Comparison of ENCODE assay signal across 8 cellular contexts in the genomic region with DNA sequence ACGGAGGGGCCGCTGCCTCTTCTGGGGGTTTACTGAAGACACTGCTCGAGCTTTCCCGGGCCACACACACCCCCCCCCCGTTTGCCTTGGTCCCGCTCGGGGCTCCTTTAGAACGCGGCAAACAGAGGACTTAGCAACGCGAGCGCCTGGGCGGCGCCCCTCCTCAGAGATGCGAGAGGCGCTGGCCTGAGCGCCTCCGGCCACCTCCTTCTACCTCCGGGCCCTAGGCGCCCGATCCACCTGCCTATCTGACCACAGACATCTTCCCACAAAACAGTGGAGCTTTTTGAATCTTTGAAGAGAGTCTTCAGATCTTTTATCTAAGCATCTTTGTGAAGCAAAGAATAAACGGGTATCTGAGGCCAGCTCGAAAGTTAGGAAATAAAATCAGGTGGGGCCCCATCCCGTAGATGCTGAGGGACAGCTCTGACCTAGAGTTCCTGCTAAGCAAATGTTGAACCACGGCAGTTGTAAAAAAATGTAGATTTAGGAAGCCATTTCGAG. TPM values are rescaled to one million over a fixed set of nuclear protein-coding genes. Genes with fewer than 3 reads are reported as not detected.
A peak's percentile ranks its signal among the peaks of the same experiment; 100 is the strongest.
DNase-seq lines count a peak whose midpoint lies in the region; FAIRE-seq and TF ChIP-seq lines count a peak whose summit lies in the region.

No MANE protein-coding gene starts in this region.

- H3K4me3 ChIP-seq in KMS-11 (IDR thresholded peaks at IDR 0.05; ENCODE audit: insufficient read depth, low read depth, low read length) = peak overlapping the region; percentile 42
- H3K4me3 ChIP-seq in breast epithelium = peak overlapping the region; percentile 54 to 86 (median 64)
- peak overlapping the region; percentile 78 for H3K4me3 ChIP-seq in iPS-18c (ENCODE audit: insufficient read depth, low read depth, low read length)
- peak overlapping the region; percentile 83 to 94 (median 90) for H3K4me3 ChIP-seq in sigmoid colon

- no peaks in the 10 kb centered on the region for H3K27me3 ChIP-seq in KMS-11 (ENCODE audit: insufficient read depth, low read depth)
- H3K27me3 ChIP-seq in breast epithelium = no peaks in the 10 kb centered on the region
- H3K27me3 ChIP-seq in sigmoid colon = no peaks in the 10 kb centered on the region

- no peaks in the 10 kb centered on the region for H3K79me2 ChIP-seq in KMS-11 (ENCODE audit: insufficient read depth, low read depth)

- TF ChIP-seq POLR2A in H54 (IDR thresholded peaks at IDR 0.05; ENCODE audit: low read depth, low read length) = no peak
- no peak for TF ChIP-seq POLR2A in breast epithelium (IDR thresholded peaks at IDR 0.05)
- TF ChIP-seq POLR2A in sigmoid colon (IDR thresholded peaks at IDR 0.05) = peak in 1 of 2 donors; percentile 8

- 1% methylated on average over 26 of the region's 26 CpGs for WGBS in sigmoid colon, 2 donors

- peak; percentile 17 for DNase-seq in activated T-cell treated with anti-CD3 and anti-CD28 coated beads for 1 hour (ENCODE audit: low read depth)
- DNase-seq in activated T-cell treated with anti-CD3 and anti-CD28 coated beads, Interleukin-2, amount 50 U/mL, for 48 hours = no peak
- peak; percentile 64 for DNase-seq in H54 (ENCODE audit: insufficient read length, low spot score)
- peak; percentile 70 for DNase-seq in RKO (ENCODE audit: low spot score)
- peak in 1 of 2 donors; percentile 58 for DNase-seq in breast epithelium (ENCODE audit: low spot score in 2 of 2)
- peak; percentile 81 for DNase-seq in sigmoid colon

- no peak for TF ChIP-seq EP300 in sigmoid colon (IDR thresholded peaks at IDR 0.05)

- FAIRE-seq in H54 (lab: Jason Lieb, UNC) = no peak

- TF ChIP-seq CTCF in KMS-11 (conservative IDR thresholded peaks at IDR 0.05; ENCODE audit: low read depth, low read length) = no peak
- TF ChIP-seq CTCF in breast epithelium (IDR thresholded peaks at IDR 0.05) = no peak
- no peak for TF ChIP-seq CTCF in sigmoid colon (IDR thresholded peaks at IDR 0.05)

- H4K20me1 ChIP-seq in KMS-11 (ENCODE audit: insufficient read depth) = no peaks in the 10 kb centered on the region

- peak overlapping the region; percentile 50 for H3K27ac ChIP-seq in KMS-11
- H3K27ac ChIP-seq in breast epithelium = peak overlapping the region; percentile 67 to 69
- peak overlapping the region; percentile 83 to 90 (median 88) for H3K27ac ChIP-seq in sigmoid colon

- H3K4me1 ChIP-seq in KMS-11 (ENCODE audit: low read depth, poor library complexity, severe bottlenecking) (peaks cover 16% of the 10 kb centered on the region), breast epithelium (no peaks in the 10 kb centered on the region), sigmoid colon (peaks cover 0 to 18% (median 8%) of the 10 kb centered on the region in 4 donors)

- no peaks in the 10 kb centered on the region for H3K36me3 ChIP-seq in KMS-11 (ENCODE audit: insufficient read depth)
- no peaks in the 10 kb centered on the region for H3K36me3 ChIP-seq in breast epithelium
- no peaks in the 10 kb centered on the region for H3K36me3 ChIP-seq in sigmoid colon

- no peaks in the 10 kb centered on the region for H3K9me3 ChIP-seq in breast epithelium
- no peaks in the 10 kb centered on the region for H3K9me3 ChIP-seq in iPS-18c (ENCODE audit: control insufficient read depth, insufficient read depth, low read length)
- no peaks in the 10 kb centered on the region for H3K9me3 ChIP-seq in sigmoid colon

- H3K4me2 ChIP-seq in KMS-11 = peak overlapping the region; percentile 94

- peak overlapping the region; percentile 83 for H2AFZ ChIP-seq in KMS-11 (ENCODE audit: low read depth)

- intact Hi-C loops in breast epithelium (cut with DNase I; ENCODE audit: low total_unique reads) = no loop called here
- intact Hi-C loops in sigmoid colon (cut with DNase I) = loop anchor here (2.0 to 5.0 kb wide), 3 partner anchors 77 to 298 kb away; no protein-coding TSS in a partner anchor

- H3K9ac ChIP-seq in KMS-11 = peak overlapping the region; percentile 94

RNA-seq across cellular contexts. Expression of a gene that starts 0.4 kb away (rescaled TPM):
- 10 to 100 TPM in 2 of 3 donors, 1 to 10 TPM in 1; 6.7 to 15.1 (median 10.8) TPM for total RNA-seq in breast epithelium
- total RNA-seq in sigmoid colon = 10 to 100 TPM; 15.5 to 34.9 (median 17.2) TPM
- polyA plus RNA-seq in sigmoid colon = 1 to 10 TPM in 2 of 3 donors, under 1 TPM in 1; 0.92 to 1.4 (median 1.2) TPM

Comparison
In these comparisons a context has a peak if more than half of its experiments do, and no peak if none do; other contexts are left out.
1. DNase-seq: peak in activated T-cell treated with anti-CD3 and anti-CD28 coated beads for 1 hour (single experiment), H54 (single experiment), RKO (single experiment) and sigmoid colon (single experiment); none in activated T-cell treated with anti-CD3 and anti-CD28 coated beads, Interleukin-2, amount 50 U/mL, for 48 hours (0 of 2).
2. Peak in every context shown above with its lines, with median percentiles within 50 percentile points of each other: H3K27ac ChIP-seq and H3K4me3 ChIP-seq.